In genomic region chr2:118061135-118061955, GRCh38 we compare ENCODE assay signal across 8 cellular contexts.
DNase-seq lines count a peak whose midpoint lies in the region; ATAC-seq and TF ChIP-seq lines count a peak whose summit lies in the region.

No MANE protein-coding gene starts in this region.

- no peak overlapping the region for H3K27ac ChIP-seq in SU-DHL-6 (ENCODE audit: low read depth, low read length)

- no peak overlapping the region for H2AFZ ChIP-seq in SU-DHL-6 (ENCODE audit: low read depth, low read length, severe bottlenecking)

- no peaks in the 10 kb centered on the region for H3K27me3 ChIP-seq in SU-DHL-6 (ENCODE audit: low read length)

- peaks cover 49% of the 10 kb centered on the region for H3K27me3 Mint-ChIP-seq in activated T-cell treated with anti-CD3 and anti-CD28 coated beads, Interleukin-2, amount 50 U/mL, for 24 hours
- peaks cover 13% of the 10 kb centered on the region for H3K27me3 Mint-ChIP-seq in T-helper 2 cell treated with Interferon-gamma antibody and Interleukin-4, amounts not matched to agents 5 μg/mL and 100 μg/mL, for 36 hours (ENCODE audit: low read depth)

- ATAC-seq in GM21360 (IDR thresholded peaks at IDR 0.05; ENCODE audit: unreplicated experiment): peak; percentile 81
- ATAC-seq in HG03460 (IDR thresholded peaks at IDR 0.05; ENCODE audit: unreplicated experiment): peak; percentile 71

- H3K4me1 Mint-ChIP-seq in activated T-cell treated with anti-CD3 and anti-CD28 coated beads, Interleukin-2, amount 50 U/mL, for 24 hours (ENCODE audit: low read depth): peaks cover 11% of the 10 kb centered on the region
- peaks cover 7% of the 10 kb centered on the region for H3K4me1 Mint-ChIP-seq in T-helper 2 cell treated with Interferon-gamma antibody and Interleukin-4, amounts not matched to agents 5 μg/mL and 100 μg/mL, for 36 hours (ENCODE audit: low read depth)

- no peaks in the 10 kb centered on the region for H3K79me2 ChIP-seq in SU-DHL-6 (ENCODE audit: insufficient read depth, low read length)

- H4K20me1 ChIP-seq in SU-DHL-6 (ENCODE audit: low read depth, low read length): no peaks in the 10 kb centered on the region

- no peaks in the 10 kb centered on the region for H3F3A ChIP-seq in SU-DHL-6 (ENCODE audit: insufficient read depth)

- H3K4me2 ChIP-seq in SU-DHL-6 (ENCODE audit: low read depth, low read length, poor library complexity, severe bottlenecking): no peak overlapping the region

- no peak overlapping the region for H3K4me3 Mint-ChIP-seq in activated T-cell treated with anti-CD3 and anti-CD28 coated beads, Interleukin-2, amount 50 U/mL, for 24 hours
- no peak overlapping the region for H3K4me3 Mint-ChIP-seq in T-helper 2 cell treated with Interferon-gamma antibody and Interleukin-4, amounts not matched to agents 5 μg/mL and 100 μg/mL, for 36 hours

- H3K9me3 ChIP-seq in SU-DHL-6 (ENCODE audit: insufficient read depth, low read length): no peaks in the 10 kb centered on the region

- no peak overlapping the region for H3K9ac ChIP-seq in SU-DHL-6 (ENCODE audit: low read length)

- H3K9me3 Mint-ChIP-seq in activated T-cell treated with anti-CD3 and anti-CD28 coated beads, Interleukin-2, amount 50 U/mL, for 24 hours: no peaks in the 10 kb centered on the region
- H3K9me3 Mint-ChIP-seq in T-helper 2 cell treated with Interferon-gamma antibody and Interleukin-4, amounts not matched to agents 5 μg/mL and 100 μg/mL, for 36 hours: no peaks in the 10 kb centered on the region

- H3K36me3 ChIP-seq in SU-DHL-6 (ENCODE audit: low read length): no peaks in the 10 kb centered on the region

- no peak overlapping the region for H3K27ac Mint-ChIP-seq in activated T-cell treated with anti-CD3 and anti-CD28 coated beads, Interleukin-2, amount 50 U/mL, for 24 hours
- no peak overlapping the region for H3K27ac Mint-ChIP-seq in T-helper 2 cell treated with Interferon-gamma antibody and Interleukin-4, amounts not matched to agents 5 μg/mL and 100 μg/mL, for 36 hours

- peak; percentile 67 for DNase-seq in ELR (ENCODE audit: low read depth)
- DNase-seq in iPS DF 19.7 (ENCODE audit: low read depth, low spot score): peak; percentile 12
- no peak for DNase-seq in stimulated activated naive CD4-positive, alpha-beta T cell (lab: John Stamatoyannopoulos, UW)
- DNase-seq in activated T-cell treated with anti-CD3 and anti-CD28 coated beads, Interleukin-2, amount 50 U/mL, for 24 hours: no peak
- DNase-seq in T-helper 2 cell treated with Interferon-gamma antibody and Interleukin-4, amounts not matched to agents 5 μg/mL and 100 μg/mL, for 36 hours (ENCODE audit: low spot score): no peak

- H3K4me3 ChIP-seq in SU-DHL-6 (ENCODE audit: insufficient read depth, low read length, poor library complexity, severe bottlenecking): no peak overlapping the region

- no peaks in the 10 kb centered on the region for H3K9me2 ChIP-seq in SU-DHL-6 (replicated peaks; ENCODE audit: insufficient read depth, low read length)

- peak; percentile 55 for TF ChIP-seq CTCF in SU-DHL-6 (IDR thresholded peaks at IDR 0.05; ENCODE audit: insufficient read depth, low read length, poor library complexity, severe bottlenecking)

- H3K36me3 Mint-ChIP-seq in activated T-cell treated with anti-CD3 and anti-CD28 coated beads, Interleukin-2, amount 50 U/mL, for 24 hours (ENCODE audit: low read depth): no peaks in the 10 kb centered on the region
- no peaks in the 10 kb centered on the region for H3K36me3 Mint-ChIP-seq in T-helper 2 cell treated with Interferon-gamma antibody and Interleukin-4, amounts not matched to agents 5 μg/mL and 100 μg/mL, for 36 hours (ENCODE audit: low read depth)

Comparison
In these comparisons a context has a peak if more than half of its experiments do, and no peak if none do; other contexts are left out.
1. DNase-seq: peak in ELR (single experiment) and iPS DF 19.7 (single experiment); none in stimulated activated naive CD4-positive, alpha-beta T cell (0 of 6), activated T-cell treated with anti-CD3 and anti-CD28 coated beads, Interleukin-2, amount 50 U/mL, for 24 hours (single experiment) and T-helper 2 cell treated with Interferon-gamma antibody and Interleukin-4, amounts not matched to agents 5 μg/mL and 100 μg/mL, for 36 hours (single experiment).